In the genomic region with DNA sequence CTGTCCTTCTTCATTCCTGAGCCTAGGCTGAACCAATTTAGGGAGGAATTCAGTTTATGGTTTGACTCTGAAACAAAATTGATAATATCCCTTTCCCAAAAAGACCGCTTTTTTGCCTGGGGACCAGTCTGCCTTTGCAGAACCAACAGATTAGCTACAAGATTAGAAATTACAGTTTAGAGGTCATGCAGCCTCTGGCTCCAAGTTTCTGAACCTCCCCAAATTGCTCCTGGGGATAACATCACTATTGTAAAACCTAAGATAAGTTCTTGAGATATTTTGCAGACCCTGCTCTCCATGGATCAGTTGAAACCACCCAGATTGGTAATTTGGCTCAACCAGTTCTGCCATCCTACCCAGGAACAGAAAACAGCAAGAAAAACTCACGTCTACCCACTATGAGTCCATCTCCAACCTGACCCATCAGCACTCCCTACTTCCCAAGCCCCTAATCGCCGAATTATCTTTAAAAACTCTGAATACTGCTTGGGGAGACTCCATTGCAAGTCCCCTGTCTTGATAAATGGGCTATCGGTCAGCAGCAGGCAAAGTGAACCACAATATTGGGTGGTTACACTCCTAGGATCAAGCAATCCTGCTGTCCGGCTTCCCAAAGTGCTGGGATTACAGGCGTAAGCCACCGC, we compare ENCODE assay signal across 8 cellular contexts. TPM values are rescaled to one million over a fixed set of nuclear protein-coding genes. Genes with fewer than 3 reads are reported as not detected.
DNase-seq lines count a peak whose midpoint lies in the region; ATAC-seq, FAIRE-seq and TF ChIP-seq lines count a peak whose summit lies in the region.

No MANE protein-coding gene starts in this region.

- H3K4me3 ChIP-seq in mononuclear cell (ENCODE audit: low read length), result peak overlapping the region; percentile 96

- ATAC-seq in GM21367 (IDR thresholded peaks at IDR 0.05; ENCODE audit: unreplicated experiment) (peak; percentile 1), HG03565 (IDR thresholded peaks at IDR 0.05; ENCODE audit: unreplicated experiment) (peak; percentile 7)

- no peaks in the 10 kb centered on the region for H3K9me3 ChIP-seq in mononuclear cell (ENCODE audit: low read depth, low read length)

- no peak for FAIRE-seq in D721Med (lab: Jason Lieb, UNC)

- H3K27me3 ChIP-seq in mononuclear cell (ENCODE audit: insufficient read depth, low read length), result no peaks in the 10 kb centered on the region

- DNase-seq in caudate nucleus (lab: John Stamatoyannopoulos, UW) (peak in 1 of 61 donors; percentile 54), D721Med (ENCODE audit: insufficient read length, low spot score) (no peak), anterior cingulate cortex (lab: John Stamatoyannopoulos, UW) (no peak), NCI-H146 treated with DMSO at 0.1 percent for 48 hours (lab: John Stamatoyannopoulos, UW; ENCODE audit: unreplicated experiment) (no peak)

- H3K4me1 ChIP-seq in mononuclear cell (ENCODE audit: insufficient read depth, low read length), result peaks cover 52% of the 10 kb centered on the region

- TF ChIP-seq CTCF in C4-2B (conservative IDR thresholded peaks at IDR 0.05) (no peak), D721Med (IDR thresholded peaks at IDR 0.05; ENCODE audit: insufficient read depth, missing control alignments) (no peak)

- H3K27ac ChIP-seq in C4-2B (peak overlapping the region; percentile 89), caudate nucleus (ENCODE audit: low read depth, low read length) (peak overlapping the region; percentile 81)

RNA-seq across cellular contexts. Expression of a gene that starts 0.6 kb away (rescaled TPM):
- total RNA-seq in mononuclear cell, result 218 TPM

RNA-seq across cellular contexts. Expression of a gene that starts 11.2 kb away (rescaled TPM):
- 0.31 TPM for total RNA-seq in mononuclear cell
